Comparison of ENCODE assay signal across 8 cellular contexts in the genomic region with DNA sequence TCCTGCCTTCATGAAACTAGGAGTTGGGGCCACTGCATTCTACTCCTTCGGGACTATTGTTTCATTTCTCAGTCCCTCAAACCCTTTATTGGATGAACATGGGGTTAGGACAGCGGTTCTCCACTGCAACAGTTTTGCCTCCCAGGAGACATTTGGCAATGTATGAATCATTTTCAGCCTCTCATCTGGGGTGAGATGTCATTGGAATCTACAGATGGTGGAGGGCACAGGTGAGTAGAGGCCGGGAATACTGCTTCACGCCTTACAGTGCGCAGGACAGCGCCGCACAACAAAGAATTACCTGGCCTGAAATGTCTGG. TPM values are rescaled to one million over a fixed set of nuclear protein-coding genes. Genes with fewer than 3 reads are reported as not detected.
DNase-seq lines count a peak whose midpoint lies in the region; ATAC-seq, FAIRE-seq and TF ChIP-seq lines count a peak whose summit lies in the region.

No MANE protein-coding gene starts in this region.

- 55% methylated on average over 7 of the region's 7 CpGs for WGBS in K562 (ENCODE audit: insufficient coverage, low coverage, missing lambda C conversion rate)
- WGBS in lower leg skin, 2 donors: 70 to 71% methylated on average over 7 of the region's 7 CpGs

- CTCF ChIA-PET in activated naive CD4-positive, alpha-beta T cell treated with anti-CD3 and anti-CD28 coated beads for 36 hours (lab: Charles Lee): no interaction called here
- CTCF ChIA-PET in K562 (lab: Yijun Ruan, JAX; ENCODE audit: low intra/inter-chr PET ratio): no interaction called here

- H3K4me3 Mint-ChIP-seq in activated naive CD4-positive, alpha-beta T cell treated with anti-CD3 and anti-CD28 coated beads for 36 hours: peak overlapping the region; percentile 75
- H3K4me3 Mint-ChIP-seq in type B pancreatic cell: peak overlapping the region; percentile 96

- POLR2A ChIA-PET in K562 (lab: Yijun Ruan, JAX): interaction anchor here (0.6 kb wide), 1 partner anchor 342 kb away, joined by 3 read pairs; no protein-coding TSS in a partner anchor

- intact Hi-C loops in activated naive CD4-positive, alpha-beta T cell treated with anti-CD3 and anti-CD28 coated beads for 36 hours (cut with micrococcal nuclease): loop anchor here (5.0 kb wide), 2 partner anchors 475 to 925 kb away; no protein-coding TSS in a partner anchor
- intact Hi-C loops in K562 (cut with micrococcal nuclease) (loop anchor here (10.0 kb wide), 1 partner anchor 363 kb away; the partner anchor contains the start of gene DDHD1), lower lobe of right lung (cut with DNase I) (no loop called here), lower leg skin (cut with DNase I; ENCODE audit: low total_unique reads) (no loop called here)

- H3K9me3 ChIP-seq in K562 (replicated peaks; ENCODE audit: control insufficient read depth, insufficient read depth, low read depth, low read length): no peaks in the 10 kb centered on the region
- no peaks in the 10 kb centered on the region for H3K9me3 ChIP-seq in lower lobe of right lung

- H3K4me3 ChIP-seq in K562 (peak overlapping the region; percentile 66), lower lobe of right lung (peak overlapping the region; percentile 94), lower leg skin (ENCODE audit: low read depth, poor library complexity, severe bottlenecking) (no peak overlapping the region)

- TF ChIP-seq CTCF in K562 (IDR thresholded peaks at IDR 0.05 in 2 of 3, conservative IDR thresholded peaks at IDR 0.05 in 1 of 3; ENCODE audit: insufficient read depth in 2 of 3, low read depth in 1 of 3, low read length in 3 of 3) (no peak), lower lobe of right lung (IDR thresholded peaks at IDR 0.05) (no peak), type B pancreatic cell (conservative IDR thresholded peaks at IDR 0.05) (no peak), lower leg skin (IDR thresholded peaks at IDR 0.05) (no peak)

- H3K27me3 ChIP-seq in K562 (ENCODE audit: control insufficient read depth in 2 of 2, insufficient read depth in 2 of 2, low read length in 2 of 2): no peaks in the 10 kb centered on the region
- H3K27me3 ChIP-seq in lower lobe of right lung (ENCODE audit: low read depth): no peaks in the 10 kb centered on the region

- no peak for DNase-seq in activated naive CD4-positive, alpha-beta T cell treated with anti-CD3 and anti-CD28 coated beads for 36 hours
- no peak for DNase-seq in activated naive CD4-positive, alpha-beta T cell treated with anti-CD3 and anti-CD28 coated beads, Interleukin-2, amount 50 U/mL, for 16 hours
- DNase-seq in K562 (ENCODE audit: extremely low read depth in 1 of 4, low spot score in 3 of 4) (no peak), lower lobe of right lung (no peak), type B pancreatic cell (ENCODE audit: extremely low spot score, unreplicated experiment) (no peak), lower leg skin (ENCODE audit: low spot score in 2 of 2) (no peak)

- peak overlapping the region; percentile 84 for H3K4me2 ChIP-seq in K562 (ENCODE audit: insufficient read depth, low read length)

- TF ChIP-seq POLR2A in K562 (conservative IDR thresholded peaks at IDR 0.05) (no peak), lower leg skin (IDR thresholded peaks at IDR 0.05) (no peak)

- no peak for TF ChIP-seq EP300 in K562 (IDR thresholded peaks at IDR 0.05; ENCODE audit: low read length)

- peak; percentile 15 for FAIRE-seq in K562 (lab: Jason Lieb, UNC)

- peak overlapping the region; percentile 15 to 76; a peak in 3 of 4 replicates for H3K9ac ChIP-seq in K562 (ENCODE audit: insufficient read depth in 1 of 2, low read depth in 2 of 2, low read length in 2 of 2)

- peaks cover 28% of the 10 kb centered on the region for H3K4me1 Mint-ChIP-seq in activated naive CD4-positive, alpha-beta T cell treated with anti-CD3 and anti-CD28 coated beads for 36 hours (ENCODE audit: low read depth)
- H3K4me1 Mint-ChIP-seq in type B pancreatic cell (ENCODE audit: unreplicated experiment): peaks cover 21% of the 10 kb centered on the region

- peaks cover 10 to 16% of the 10 kb centered on the region in 2 experiments; a peak in 4 of 5 replicates for H3K4me1 ChIP-seq in K562 (replicated peaks in 1 of 2; ENCODE audit: control insufficient read depth in 2 of 2, insufficient read depth in 2 of 2, low read length in 2 of 2)
- H3K4me1 ChIP-seq in lower lobe of right lung: peaks cover 26% of the 10 kb centered on the region

- no peak for TF ChIP-seq RAD21 in K562 (CRISPR knock-in tag; conservative IDR thresholded peaks at IDR 0.05 in 1 of 2, IDR thresholded peaks at IDR 0.05 in 1 of 2)

- ATAC-seq in K562 (no peak), lower lobe of right lung (no peak), HG02981 (IDR thresholded peaks at IDR 0.05; ENCODE audit: unreplicated experiment) (no peak), GM18502 (IDR thresholded peaks at IDR 0.05; ENCODE audit: poor library complexity, unreplicated experiment) (no peak)

- H3K9me1 ChIP-seq in K562 (ENCODE audit: control insufficient read depth, insufficient read depth, low read length): no peaks in the 10 kb centered on the region

- H3K36me3 ChIP-seq in K562 (ENCODE audit: control insufficient read depth, insufficient read depth, low read length) (peaks cover 5% of the 10 kb centered on the region; the same call in 1 of the 3 replicates), lower lobe of right lung (no peaks in the 10 kb centered on the region)

- BruUV-seq in K562 (replicated peaks; lab: Mats Ljungman, UMichigan): TSS peak; percentile 91

- peaks cover 44% of the 10 kb centered on the region for H3K79me2 ChIP-seq in K562 (ENCODE audit: control insufficient read depth, insufficient read depth, low read length)

- H4K20me1 ChIP-seq in K562 (replicated peaks; ENCODE audit: control insufficient read depth, insufficient read depth, low read length): 0 out of 2 replicates have a peak, but pooled peaks cover 4% of the 10 kb centered on the region

- in situ Hi-C loops in K562 (cut with MboI): no loop called here

- H3K36me3 Mint-ChIP-seq in activated naive CD4-positive, alpha-beta T cell treated with anti-CD3 and anti-CD28 coated beads for 36 hours (ENCODE audit: low read depth): peaks cover 3% of the 10 kb centered on the region
- peaks cover 2% of the 10 kb centered on the region for H3K36me3 Mint-ChIP-seq in type B pancreatic cell

- no peaks in the 10 kb centered on the region for H3K27me3 Mint-ChIP-seq in activated naive CD4-positive, alpha-beta T cell treated with anti-CD3 and anti-CD28 coated beads for 36 hours (ENCODE audit: low read depth)
- no peaks in the 10 kb centered on the region for H3K27me3 Mint-ChIP-seq in type B pancreatic cell

- H3K27ac Mint-ChIP-seq in activated naive CD4-positive, alpha-beta T cell treated with anti-CD3 and anti-CD28 coated beads for 36 hours: peak overlapping the region; percentile 46
- H3K27ac Mint-ChIP-seq in type B pancreatic cell: peak overlapping the region; percentile 97

- H3K27ac ChIP-seq in K562 (ENCODE audit: extremely low read depth, low read depth, low read length) (peak overlapping the region; percentile 82), lower lobe of right lung (peak overlapping the region; percentile 88)

- peaks cover 2% of the 10 kb centered on the region for H3K9me3 Mint-ChIP-seq in activated naive CD4-positive, alpha-beta T cell treated with anti-CD3 and anti-CD28 coated beads for 36 hours
- no peaks in the 10 kb centered on the region for H3K9me3 Mint-ChIP-seq in type B pancreatic cell

- peak overlapping the region; percentile 96 for H2AFZ ChIP-seq in K562 (ENCODE audit: low read depth, low read length)

TF ChIP-seq in K562, 482 proteins besides CTCF, POLR2A, EP300 and RAD21 (continues in another document):
- TF ChIP-seq HIVEP1 (CRISPR knock-in tag; IDR thresholded peaks at IDR 0.05): no peak

RNA-seq across cellular contexts. Expression of gene GNPNAT1, which starts 0.6 kb away (rescaled TPM):
- 10 to 100 TPM; 26.1 to 26.9 TPM for total RNA-seq in activated naive CD4-positive, alpha-beta T cell treated with anti-CD3 and anti-CD28 coated beads for 36 hours
- total RNA-seq in K562 (2011; cell fraction: chromatin; rRNA removed; ENCODE audit: low replicate concordance): 2.9 and 9.3 TPM in 2 replicates
- total RNA-seq in K562 (2011; cell fraction: nucleolus; rRNA removed): 4.5 and 6.8 TPM in 2 replicates
- 5.5 and 18.5 TPM in 2 replicates for total RNA-seq in K562 (2011; cell fraction: nucleoplasm; rRNA removed)
- total RNA-seq in K562 (2014; rRNA removed) (16.0 and 20.2 TPM in 2 replicates), K562 (2014; rRNA removed; fragmentation: Illumina TruSeq; extraction: Trizol) (25.3 and 27.3 TPM in 2 replicates), K562 (2015; rRNA removed; fragmentation: Illumina TruSeq; extraction: Trizol) (21.1 and 22.5 TPM in 2 replicates), K562 (2021) (25.4 and 25.6 TPM in 2 replicates), lower lobe of right lung (9.5 TPM), type B pancreatic cell (ENCODE audit: low replicate concordance) (23.7 and 26.6 TPM in 2 replicates), lower leg skin (1 to 10 TPM; 6.4 to 9.1 (median 7.7) TPM)
- polyA plus RNA-seq in K562 (2011; rRNA removed) (19.2 and 27.7 TPM in 2 replicates), K562 (2014; fragmentation: Illumina TruSeq; extraction: Trizol) (22.5 and 25.9 TPM in 2 replicates), K562 (2014; fragmentation: Nextera tagmentation; extraction: Ambion mirVana) (10 to 100 TPM; 15.8 to 26.0 TPM), K562 (2014; rRNA removed) (19.2 and 20.1 TPM in 2 replicates)
- polyA plus RNA-seq in K562 (2011; cell fraction: cytosol; rRNA removed): 12.6 and 18.7 TPM in 2 replicates
- polyA plus RNA-seq in K562 (2011; cell fraction: nucleus; rRNA removed): 8.3 TPM in 2 replicates
- 18.1 and 18.2 TPM in 2 replicates for polyA plus RNA-seq in K562 (2012)
- polyA minus RNA-seq in K562 (2011; rRNA and poly(A)+ RNA removed): 18.8 and 21.1 TPM in 2 replicates
- polyA minus RNA-seq in K562 (2011; cell fraction: cytosol; rRNA and poly(A)+ RNA removed): 11.2 and 15.1 TPM in 2 replicates
- polyA minus RNA-seq in K562 (2011; cell fraction: nucleus; rRNA and poly(A)+ RNA removed): 5.7 and 15.3 TPM in 2 replicates

Comparison
In these comparisons a context has a peak if more than half of its experiments do, and no peak if none do; other contexts are left out.
1. intact Hi-C loops: an anchor here in activated naive CD4-positive, alpha-beta T cell treated with anti-CD3 and anti-CD28 coated beads for 36 hours (5.0 kb wide) and K562 (10.0 kb wide); none called in lower lobe of right lung and lower leg skin.